ENCODE assay signal across 11 cellular contexts in genomic region chr12:55822228-55822627, GRCh38. TPM values are rescaled to one million over a fixed set of nuclear protein-coding genes. Genes with fewer than 3 reads are reported as not detected.
DNase-seq lines count a peak whose midpoint lies in the region; ATAC-seq and TF ChIP-seq lines count a peak whose summit lies in the region.
"Had no signal": no experiment of that assay in that cellular context is flagged by ENCODE, and none has a peak within 500 bp of the region (broad histone marks: within the 10 kb centered on the region; RNA-seq: fewer than 3 reads in every experiment).

No MANE protein-coding gene starts in this region.

- H3K4me2 ChIP-seq in OCI-LY1 (ENCODE audit: low read length) = no peak overlapping the region

- H3K9me3 ChIP-seq in OCI-LY1 (ENCODE audit: low read length) = no peaks in the 10 kb centered on the region
- H3K9me3 ChIP-seq: thoracic aorta had no signal

- no peak for ATAC-seq in activated naive CD4-positive, alpha-beta T cell treated with anti-CD3 and anti-CD28 coated beads, Interleukin-2, amount 50 U/mL, for 72 hours
- ATAC-seq in stimulated activated naive CD8-positive, alpha-beta T cell treated with anti-CD3 and anti-CD28 coated beads, Interleukin-15, amount 100 ng/mL, for 72 hours = no peak

- CTCF ChIA-PET in activated naive CD4-positive, alpha-beta T cell treated with anti-CD3 and anti-CD28 coated beads, Interleukin-2, amount 10 ng/mL, durations not matched to agents 7 days and 5 days (lab: Charles Lee) = interaction anchor here (2.4 kb wide), 1 partner anchor 84 kb away, joined by 9 read pairs; no protein-coding TSS in a partner anchor

- peak overlapping the region; percentile 39 for H3K27ac Mint-ChIP-seq in activated naive CD4-positive, alpha-beta T cell treated with anti-CD3 and anti-CD28 coated beads, Interleukin-2, amount 10 ng/mL, durations not matched to agents 7 days and 5 days
- peak overlapping the region in 1 of 2 donors; percentile 80 for H3K27ac Mint-ChIP-seq in activated naive CD4-positive, alpha-beta T cell treated with anti-CD3 and anti-CD28 coated beads, Interleukin-2, amount 50 U/mL, for 72 hours
- peak overlapping the region; percentile 18 for H3K27ac Mint-ChIP-seq in progenitor cell of endocrine pancreas
- H3K27ac Mint-ChIP-seq in stimulated activated naive CD8-positive, alpha-beta T cell treated with anti-CD3 and anti-CD28 coated beads, Interleukin-15, amount 100 ng/mL, for 72 hours = peak overlapping the region in 1 of 2 donors; percentile 56

- H3K36me3 Mint-ChIP-seq in activated naive CD4-positive, alpha-beta T cell treated with anti-CD3 and anti-CD28 coated beads, Interleukin-2, amount 10 ng/mL, durations not matched to agents 7 days and 5 days = peaks cover 48% of the 10 kb centered on the region
- H3K36me3 Mint-ChIP-seq in activated naive CD4-positive, alpha-beta T cell treated with anti-CD3 and anti-CD28 coated beads, Interleukin-2, amount 50 U/mL, for 72 hours = peaks cover 5 to 7% of the 10 kb centered on the region in 2 donors
- peaks cover 12% of the 10 kb centered on the region for H3K36me3 Mint-ChIP-seq in progenitor cell of endocrine pancreas (ENCODE audit: insufficient read depth)

- TF ChIP-seq CTCF in OCI-LY1 (IDR thresholded peaks at IDR 0.05; ENCODE audit: low read length) (peak; percentile 30; the same call in 1 of the 2 replicates), progenitor cell of endocrine pancreas (IDR thresholded peaks at IDR 0.05; ENCODE audit: unreplicated experiment) (peak; percentile 51)

- H3K4me1 Mint-ChIP-seq in activated naive CD4-positive, alpha-beta T cell treated with anti-CD3 and anti-CD28 coated beads, Interleukin-2, amount 10 ng/mL, durations not matched to agents 7 days and 5 days = peaks cover 56% of the 10 kb centered on the region
- H3K4me1 Mint-ChIP-seq in progenitor cell of endocrine pancreas (ENCODE audit: low read depth) = peaks cover 36% of the 10 kb centered on the region
- H3K4me1 Mint-ChIP-seq in stimulated activated naive CD8-positive, alpha-beta T cell treated with anti-CD3 and anti-CD28 coated beads, Interleukin-15, amount 100 ng/mL, for 72 hours = peaks cover 70% of the 10 kb centered on the region

- H2AFZ ChIP-seq in OCI-LY1 (ENCODE audit: low read length) = no peak overlapping the region

- H3F3A ChIP-seq in OCI-LY1 (ENCODE audit: insufficient read depth, low read length) = peaks cover 5% of the 10 kb centered on the region; the same call in 1 of the 2 replicates

- H3K27me3 ChIP-seq in OCI-LY1 (ENCODE audit: insufficient read depth, low read length) = no peaks in the 10 kb centered on the region

- H3K27me3 Mint-ChIP-seq in activated naive CD4-positive, alpha-beta T cell treated with anti-CD3 and anti-CD28 coated beads, Interleukin-2, amount 10 ng/mL, durations not matched to agents 7 days and 5 days = no peaks in the 10 kb centered on the region
- no peaks in the 10 kb centered on the region for H3K27me3 Mint-ChIP-seq in progenitor cell of endocrine pancreas
- no peaks in the 10 kb centered on the region for H3K27me3 Mint-ChIP-seq in stimulated activated naive CD8-positive, alpha-beta T cell treated with anti-CD3 and anti-CD28 coated beads, Interleukin-15, amount 100 ng/mL, for 72 hours
- H3K27me3 Mint-ChIP-seq: activated CD4-positive, alpha-beta T cell treated with anti-CD3 and anti-CD28 coated beads, Interleukin-2, amount 10 ng/mL, durations not matched to agents 24 days and 14 days had no signal

- H3K9ac ChIP-seq in OCI-LY1 (ENCODE audit: low read length) = no peak overlapping the region

- peaks cover 66% of the 10 kb centered on the region for H3K36me3 ChIP-seq in OCI-LY1 (ENCODE audit: insufficient read depth, low read length)

- no peaks in the 10 kb centered on the region for H3K9me2 ChIP-seq in OCI-LY1 (ENCODE audit: low read depth, low read length)

- H3K4me1 ChIP-seq in OCI-LY1 (ENCODE audit: insufficient read depth, low read length, severe bottlenecking) = peaks cover 43% of the 10 kb centered on the region

- no peak overlapping the region for H3K4me3 ChIP-seq in OCI-LY1 (ENCODE audit: low read depth, low read length, poor library complexity, severe bottlenecking)
- H3K4me3 ChIP-seq: thoracic aorta had no signal

- H3K79me2 ChIP-seq in OCI-LY1 (ENCODE audit: insufficient read depth, low read length) = peaks cover 9% of the 10 kb centered on the region

- H3K4me3 Mint-ChIP-seq in activated naive CD4-positive, alpha-beta T cell treated with anti-CD3 and anti-CD28 coated beads, Interleukin-2, amount 10 ng/mL, durations not matched to agents 7 days and 5 days = no peak overlapping the region
- H3K4me3 Mint-ChIP-seq in progenitor cell of endocrine pancreas (ENCODE audit: low read depth) = no peak overlapping the region
- no peak overlapping the region for H3K4me3 Mint-ChIP-seq in stimulated activated naive CD8-positive, alpha-beta T cell treated with anti-CD3 and anti-CD28 coated beads, Interleukin-15, amount 100 ng/mL, for 72 hours
- H3K4me3 Mint-ChIP-seq: activated CD4-positive, alpha-beta T cell treated with anti-CD3 and anti-CD28 coated beads, Interleukin-2, amount 10 ng/mL, durations not matched to agents 24 days and 14 days had no signal

- no peak for DNase-seq in activated naive CD4-positive, alpha-beta T cell treated with anti-CD3 and anti-CD28 coated beads, Interleukin-2, amount 10 ng/mL, durations not matched to agents 7 days and 5 days
- DNase-seq in activated naive CD4-positive, alpha-beta T cell treated with anti-CD3 and anti-CD28 coated beads, Interleukin-2, amount 50 U/mL, for 72 hours (ENCODE audit: low spot score in 2 of 2) = no peak
- peak; percentile 32 for DNase-seq in ecto neural progenitor cell (ENCODE audit: low spot score)
- no peak for DNase-seq in progenitor cell of endocrine pancreas (ENCODE audit: low spot score, unreplicated experiment)
- no peak for DNase-seq in LoVo (ENCODE audit: low spot score)
- no peak for DNase-seq in NK-92 treated with Interleukin-12 subunit alpha and Interleukin-12 subunit beta, amount 100 ng/mL, for 24 hours (lab: John Stamatoyannopoulos, UW)
- no peak for DNase-seq in stimulated activated naive CD8-positive, alpha-beta T cell treated with anti-CD3 and anti-CD28 coated beads, Interleukin-15, amount 100 ng/mL, for 72 hours
- DNase-seq: activated CD4-positive, alpha-beta T cell treated with anti-CD3 and anti-CD28 coated beads, Interleukin-2, amount 10 ng/mL, durations not matched to agents 24 days and 14 days; stimulated activated CD4-positive, alpha-beta T cell treated with anti-CD3 and anti-CD28 coated beads, Interleukin-12 subunit alpha, Interleukin-12 subunit beta, amount 100 ng/mL, for 4 hours had no signal

- H4K20me1 ChIP-seq in OCI-LY1 (ENCODE audit: insufficient read depth, low read length) = no peaks in the 10 kb centered on the region

- H3K27ac ChIP-seq in OCI-LY1 (ENCODE audit: low read depth, low read length, poor library complexity, severe bottlenecking) = no peak overlapping the region
- H3K27ac ChIP-seq: thoracic aorta had no signal

- H3K9me3 Mint-ChIP-seq in activated naive CD4-positive, alpha-beta T cell treated with anti-CD3 and anti-CD28 coated beads, Interleukin-2, amount 10 ng/mL, durations not matched to agents 7 days and 5 days = no peaks in the 10 kb centered on the region
- H3K9me3 Mint-ChIP-seq in activated naive CD4-positive, alpha-beta T cell treated with anti-CD3 and anti-CD28 coated beads, Interleukin-2, amount 50 U/mL, for 72 hours = no peaks in the 10 kb centered on the region
- no peaks in the 10 kb centered on the region for H3K9me3 Mint-ChIP-seq in progenitor cell of endocrine pancreas (ENCODE audit: low read depth)
- H3K9me3 Mint-ChIP-seq in stimulated activated naive CD8-positive, alpha-beta T cell treated with anti-CD3 and anti-CD28 coated beads, Interleukin-15, amount 100 ng/mL, for 72 hours = no peaks in the 10 kb centered on the region
- H3K9me3 Mint-ChIP-seq: activated CD4-positive, alpha-beta T cell treated with anti-CD3 and anti-CD28 coated beads, Interleukin-2, amount 10 ng/mL, durations not matched to agents 24 days and 14 days had no signal

RNA-seq across cellular contexts. Expression of gene ORMDL2, which starts 4.4 kb away (rescaled TPM):
- 10 to 100 TPM; 27.0 to 35.2 TPM for total RNA-seq in activated naive CD4-positive, alpha-beta T cell treated with anti-CD3 and anti-CD28 coated beads, Interleukin-2, amount 50 U/mL, for 72 hours
- 36.5 and 40.5 TPM in 2 replicates for total RNA-seq in progenitor cell of endocrine pancreas

RNA-seq across cellular contexts. Expression of gene SARNP, which starts 4.7 kb away (rescaled TPM):
- total RNA-seq in activated naive CD4-positive, alpha-beta T cell treated with anti-CD3 and anti-CD28 coated beads, Interleukin-2, amount 50 U/mL, for 72 hours = 100 to 1,000 TPM in 1 of 2 donors, 10 to 100 TPM in 1; 95.0 to 101 TPM
- 85.7 and 91.0 TPM in 2 replicates for total RNA-seq in progenitor cell of endocrine pancreas

RNA-seq across cellular contexts. Expression of gene DNAJC14, which starts 7.2 kb away (rescaled TPM):
- total RNA-seq in activated naive CD4-positive, alpha-beta T cell treated with anti-CD3 and anti-CD28 coated beads, Interleukin-2, amount 50 U/mL, for 72 hours = 10 to 100 TPM; 29.0 to 33.4 TPM
- 37.6 and 38.6 TPM in 2 replicates for total RNA-seq in progenitor cell of endocrine pancreas

RNA-seq across cellular contexts. Expression of gene MMP19, which starts 20.5 kb away (rescaled TPM):
- under 1 TPM in 1 of 2 donors, not detected in 1; 0.12 TPM for total RNA-seq in activated naive CD4-positive, alpha-beta T cell treated with anti-CD3 and anti-CD28 coated beads, Interleukin-2, amount 50 U/mL, for 72 hours
- 0.62 and 0.89 TPM in 2 replicates for total RNA-seq in progenitor cell of endocrine pancreas
- total RNA-seq: activated CD4-positive, alpha-beta T cell treated with anti-CD3 and anti-CD28 coated beads, Interleukin-2, amount 10 ng/mL, durations not matched to agents 24 days and 14 days had no signal
